Comparison of ENCODE assay signal across 23 cellular contexts in the genomic region with DNA sequence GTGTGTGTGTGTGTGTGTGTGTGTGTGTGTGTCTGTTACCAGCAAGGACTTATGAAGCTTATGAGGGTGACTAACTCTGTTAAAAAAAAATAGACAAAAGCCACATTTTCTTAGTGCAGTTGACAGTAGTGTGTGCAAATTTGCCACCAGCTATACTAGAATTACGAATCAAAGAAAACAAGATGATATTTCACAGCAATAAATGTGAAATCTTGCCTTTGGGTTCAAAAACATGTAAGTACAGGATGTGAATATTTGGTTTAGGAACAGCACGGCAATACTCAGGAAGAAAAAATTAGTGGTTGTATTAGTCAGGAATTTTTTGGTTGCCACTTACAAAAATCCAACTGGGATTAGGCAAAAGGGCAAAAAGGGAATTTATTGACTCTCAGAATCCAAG.
"Had no signal": no experiment of that assay in that cellular context is flagged by ENCODE, and none has a peak within 500 bp of the region (broad histone marks: within the 10 kb centered on the region; RNA-seq: fewer than 3 reads in every experiment).

No MANE protein-coding gene starts in this region.

- H3K27ac Mint-ChIP-seq: activated naive CD4-positive, alpha-beta T cell treated with anti-CD3 and anti-CD28 coated beads for 36 hours; activated naive CD8-positive, alpha-beta T cell treated with anti-CD3 and anti-CD28 coated beads, Interleukin-2, amount 50 U/mL, for 24 hours; activated T-helper 2 cell treated with anti-CD3 and anti-CD28 coated beads, Interferon-gamma antibody, Interleukin-2, Interleukin-4, amounts not matched to agents 10 μg/mL and 5 μg/mL and 100 μg/mL, durations not matched to agents 14 hours and 24 hours and 36 hours; stimulated activated effector memory CD8-positive, alpha-beta T cell treated with anti-CD3 and anti-CD28 coated beads, Interleukin-12 subunit alpha, Interleukin-12 subunit beta, amount 100 ng/mL, for 72 hours had no signal

- H3K4me1 ChIP-seq: colonic mucosa, esophagus muscularis mucosa, gastrocnemius medialis, heart right ventricle, tibial nerve, uterus had no signal

- H3K9me3 Mint-ChIP-seq: activated naive CD4-positive, alpha-beta T cell treated with anti-CD3 and anti-CD28 coated beads for 36 hours; activated naive CD8-positive, alpha-beta T cell treated with anti-CD3 and anti-CD28 coated beads, Interleukin-2, amount 50 U/mL, for 24 hours; activated T-helper 2 cell treated with anti-CD3 and anti-CD28 coated beads, Interferon-gamma antibody, Interleukin-2, Interleukin-4, amounts not matched to agents 10 μg/mL and 5 μg/mL and 100 μg/mL, durations not matched to agents 14 hours and 24 hours and 36 hours; neural crest cell had no signal

- DNase-seq: activated CD4-positive, alpha-beta T cell treated with anti-CD3 and anti-CD28 coated beads, Interleukin-2, amount 50 U/mL, for 4 hours; activated CD4-positive, CD25-positive, alpha-beta regulatory T cell treated with anti-CD3 and anti-CD28 coated beads, Interleukin-2, amount 50 U/mL, for 72 hours; activated naive CD4-positive, alpha-beta T cell treated with anti-CD3 and anti-CD28 coated beads for 36 hours; activated naive CD8-positive, alpha-beta T cell treated with anti-CD3 and anti-CD28 coated beads, Interleukin-2, amount 50 U/mL, for 24 hours; activated T-cell treated with anti-CD3 and anti-CD28 coated beads, Interleukin-2, amount 50 U/mL, for 1 hour; colonic mucosa; gastrocnemius medialis; heart right ventricle; left colon; ovary; stimulated activated CD4-positive, alpha-beta T cell treated with anti-CD3 and anti-CD28 coated beads, Interleukin-12 subunit alpha, Interleukin-12 subunit beta, amount 100 ng/mL, for 4 hours; stimulated activated CD4-positive, alpha-beta T cell treated with anti-CD3 and anti-CD28 coated beads, Interleukin-2, amount 100 ng/mL, for 24 hours; SW 1271; uterus had no signal

- H3K36me3 ChIP-seq: ascending aorta, cardiac muscle cell, colonic mucosa, esophagus muscularis mucosa, gastrocnemius medialis, heart right ventricle, ovary, tibial nerve, uterus had no signal

- H3K4me3 ChIP-seq: ascending aorta, cardiac muscle cell, colonic mucosa, esophagus muscularis mucosa, gastrocnemius medialis, heart right ventricle, lung, ovary, tibial nerve, uterus had no signal

- H3K4me1 Mint-ChIP-seq: activated naive CD8-positive, alpha-beta T cell treated with anti-CD3 and anti-CD28 coated beads, Interleukin-2, amount 50 U/mL, for 24 hours; neural crest cell; stimulated activated effector memory CD8-positive, alpha-beta T cell treated with anti-CD3 and anti-CD28 coated beads, Interleukin-12 subunit alpha, Interleukin-12 subunit beta, amount 100 ng/mL, for 72 hours had no signal

- H3K27ac ChIP-seq: ascending aorta, cardiac muscle cell, colonic mucosa, esophagus muscularis mucosa, gastrocnemius medialis, heart right ventricle, ovary, tibial nerve, uterus had no signal

- H3K36me3 Mint-ChIP-seq: stimulated activated effector memory CD8-positive, alpha-beta T cell treated with anti-CD3 and anti-CD28 coated beads, Interleukin-12 subunit alpha, Interleukin-12 subunit beta, amount 100 ng/mL, for 72 hours had no signal

- H3K9me3 ChIP-seq: ascending aorta, colonic mucosa, esophagus muscularis mucosa, gastrocnemius medialis, heart right ventricle, ovary, tibial nerve, uterus had no signal

- ATAC-seq: activated naive CD8-positive, alpha-beta T cell treated with anti-CD3 and anti-CD28 coated beads, Interleukin-2, amount 50 U/mL, for 24 hours; gastrocnemius medialis; heart right ventricle; left colon; sciatic nerve; stimulated activated effector memory CD8-positive, alpha-beta T cell treated with anti-CD3 and anti-CD28 coated beads, Interleukin-12 subunit alpha, Interleukin-12 subunit beta, amount 100 ng/mL, for 72 hours had no signal

- H3K27me3 Mint-ChIP-seq: activated naive CD8-positive, alpha-beta T cell treated with anti-CD3 and anti-CD28 coated beads, Interleukin-2, amount 50 U/mL, for 24 hours had no signal

- H3K4me3 Mint-ChIP-seq: activated naive CD4-positive, alpha-beta T cell treated with anti-CD3 and anti-CD28 coated beads for 36 hours; activated naive CD8-positive, alpha-beta T cell treated with anti-CD3 and anti-CD28 coated beads, Interleukin-2, amount 50 U/mL, for 24 hours; neural crest cell; stimulated activated effector memory CD8-positive, alpha-beta T cell treated with anti-CD3 and anti-CD28 coated beads, Interleukin-12 subunit alpha, Interleukin-12 subunit beta, amount 100 ng/mL, for 72 hours had no signal

- H3K27me3 ChIP-seq: ascending aorta, cardiac muscle cell, colonic mucosa, esophagus muscularis mucosa, gastrocnemius medialis, heart right ventricle, ovary, tibial nerve, uterus had no signal
